In genomic region chr2:236544362-236544761, GRCh38 we compare ENCODE assay signal across 1 cellular context.
TF ChIP-seq lines count a peak whose summit lies in the region.

No MANE protein-coding gene starts in this region.

TF ChIP-seq in GM12878, 131 proteins besides CTCF, POLR2A, EP300 and RAD21 (continued from another document):
- TF ChIP-seq DPF2 (IDR thresholded peaks at IDR 0.05) (no peak), ZBTB11 (CRISPR knock-in tag; IDR thresholded peaks at IDR 0.05) (no peak), ZSCAN29 (IDR thresholded peaks at IDR 0.05) (no peak), USF2 (IDR thresholded peaks at IDR 0.05; ENCODE audit: borderline replicate concordance, low read depth, low read length) (no peak)
